ENCODE assay signal across 7 cellular contexts in the genomic region with DNA sequence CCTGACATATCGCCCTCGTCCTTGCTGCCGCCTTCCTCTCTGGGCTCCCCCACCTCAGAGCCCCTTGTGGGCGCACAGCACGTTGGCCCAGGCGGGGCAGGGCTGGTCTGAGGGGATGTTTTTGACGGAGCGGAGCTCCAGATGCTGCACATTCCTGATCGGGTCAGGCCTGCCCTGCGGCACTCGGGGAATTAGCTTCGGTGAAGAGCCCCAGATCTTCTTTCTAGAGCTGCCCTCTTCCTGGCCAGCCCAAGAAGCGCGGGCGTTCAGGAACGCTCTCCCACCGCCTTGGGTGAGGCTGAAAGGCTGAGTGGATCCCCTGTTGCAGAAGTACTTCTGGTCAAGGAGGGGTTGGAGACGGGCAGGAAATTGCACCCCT. TPM values are rescaled to one million over a fixed set of nuclear protein-coding genes. Genes with fewer than 3 reads are reported as not detected.
DNase-seq lines count a peak whose midpoint lies in the region; TF ChIP-seq lines count a peak whose summit lies in the region.

No MANE protein-coding gene starts in this region.

- H3K36me3 ChIP-seq in stomach = no peaks in the 10 kb centered on the region

- H3K4me1 ChIP-seq in stomach = peaks cover 18 to 44% (median 38%) of the 10 kb centered on the region in 4 donors

- H3K9me3 ChIP-seq in stomach = no peaks in the 10 kb centered on the region

- WGBS in stomach, 5 donors = 22 to 36% (median 23%) methylated on average over 14 to 18 of the region's 18 CpGs

- H3K4me3 ChIP-seq in HFF-Myc (replicated peaks; ENCODE audit: low read depth, low read length) = peak overlapping the region; percentile 97
- peak overlapping the region; percentile 99 for H3K4me3 ChIP-seq in astrocyte of the cerebellum (ENCODE audit: low read depth, low read length)
- H3K4me3 ChIP-seq in stomach = peak overlapping the region; percentile 73 to 90 (median 78)

- TF ChIP-seq CTCF in HFF-Myc (IDR thresholded peaks at IDR 0.05; ENCODE audit: low read depth, low read length, missing control alignments) (no peak), astrocyte of the cerebellum (IDR thresholded peaks at IDR 0.05; ENCODE audit: low read depth, low read length, missing control alignments) (no peak), stomach (IDR thresholded peaks at IDR 0.05) (no peak)

- in situ Hi-C loops in astrocyte of the cerebellum (cut with HindIII; ENCODE audit: low sequenced_read_pairs) = no loop called here

- peaks cover 0 to 28% (median 18%) of the 10 kb centered on the region in 3 donors for H3K27me3 ChIP-seq in stomach

- TF ChIP-seq POLR2A in stomach (IDR thresholded peaks at IDR 0.05) = no peak

- TF ChIP-seq EP300 in stomach (IDR thresholded peaks at IDR 0.05) = no peak

- DNase-seq in HFF-Myc (ENCODE audit: extremely low read depth, low read depth) = no peak
- no peak for DNase-seq in astrocyte of the cerebellum (ENCODE audit: low read depth)
- peak; percentile 73 for DNase-seq in iPS-NIHi7 (ENCODE audit: extremely low spot score)
- no peak for DNase-seq in stomach
- no peak for DNase-seq in stimulated activated naive CD4-positive, alpha-beta T cell treated with Interleukin-2 at 50 U/mL for 16 hours (lab: John Stamatoyannopoulos, UW)
- no peak for DNase-seq in NCI-H2029 treated with DMSO at 0.1 percent for 48 hours (lab: John Stamatoyannopoulos, UW)
- DNase-seq in activated CD4-positive, alpha-beta T cell treated with anti-CD3 and anti-CD28 coated beads, Interleukin-2, amount 50 U/mL, for 1 hour = no peak

- intact Hi-C loops in stomach (cut with DNase I; ENCODE audit: low total_unique reads) = no loop called here

- H3K27ac ChIP-seq in stomach = peak overlapping the region in 4 of 5 donors; percentile 71 to 85 (median 83)

RNA-seq across cellular contexts. Expression of a gene that starts 12.1 kb away (rescaled TPM):
- 1 to 10 TPM in 1 of 5 donors, under 1 TPM in 1, not detected in 3; 0.29 to 1.5 TPM for total RNA-seq in stomach
- polyA plus RNA-seq in stomach = 1 to 10 TPM in 1 of 3 donors, under 1 TPM in 2; 0.62 to 3.2 (median 0.68) TPM

RNA-seq across cellular contexts. Expression of a gene that starts 19.9 kb away (rescaled TPM):
- total RNA-seq in stomach = 10 to 100 TPM in 3 of 5 donors, 1 to 10 TPM in 1, not detected in 1; 2.7 to 14.0 (median 11.2) TPM
- polyA plus RNA-seq in stomach = 10 to 100 TPM in 1 of 3 donors, 1 to 10 TPM in 2; 7.1 to 14.7 (median 9.2) TPM

RNA-seq across cellular contexts. Expression of a gene that starts 30.3 kb away (rescaled TPM):
- 10 to 100 TPM; 21.0 to 72.8 (median 39.8) TPM for total RNA-seq in stomach
- 10 to 100 TPM; 11.2 to 21.9 (median 14.3) TPM for polyA plus RNA-seq in stomach

RNA-seq across cellular contexts. Expression of a gene that starts 40.1 kb away (rescaled TPM):
- 100 to 1,000 TPM in 4 of 5 donors, 10 to 100 TPM in 1; 17.4 to 247 (median 153) TPM for total RNA-seq in stomach
- polyA plus RNA-seq in stomach = 100 to 1,000 TPM in 2 of 3 donors, 10 to 100 TPM in 1; 84.4 to 212 (median 111) TPM
